38 cellular contexts compared by ENCODE assay signal in genomic region chr11:22474621-22475020, GRCh38.
"Had no signal": no experiment of that assay in that cellular context is flagged by ENCODE, and none has a peak within 500 bp of the region (broad histone marks: within the 10 kb centered on the region; RNA-seq: fewer than 3 reads in every experiment).

No MANE protein-coding gene starts in this region.

- H3K27me3 Mint-ChIP-seq: activated B cell treated with CpG ODN at 0.5 μM for 24 hours; activated CD4-positive, alpha-beta T cell treated with anti-CD3 and anti-CD28 coated beads, Interleukin-2, amount 10 ng/mL, durations not matched to agents 24 days and 14 days; central memory CD8-positive, alpha-beta T cell had no signal

- H3K27me3 ChIP-seq: adrenal gland, cardiac muscle cell had no signal

- H3K27ac Mint-ChIP-seq: activated B cell treated with CpG ODN at 0.5 μM for 24 hours; activated CD4-positive, alpha-beta memory T cell treated with anti-CD3 and anti-CD28 coated beads for 36 hours; activated CD4-positive, alpha-beta T cell treated with anti-CD3 and anti-CD28 coated beads, Interleukin-2, amount 10 ng/mL, durations not matched to agents 24 days and 14 days; activated CD8-positive, alpha-beta T cell treated with anti-CD3 and anti-CD28 coated beads for 36 hours; activated naive CD4-positive, alpha-beta T cell treated with anti-CD3 and anti-CD28 coated beads for 36 hours; activated naive CD4-positive, alpha-beta T cell treated with anti-CD3 and anti-CD28 coated beads, Interleukin-2, amount 50 U/mL, for 72 hours; activated naive CD8-positive, alpha-beta T cell treated with anti-CD3 and anti-CD28 coated beads for 36 hours; activated T-cell treated with anti-CD3 and anti-CD28 coated beads, Interleukin-2, amount 50 U/mL, for 72 hours; activated T-helper 1 cell treated with anti-CD3 and anti-CD28 coated beads, Interleukin-12 subunit alpha, Interleukin-12 subunit beta, Interleukin-2, Interleukin-4 antibody, amounts not matched to agents 30 ng/mL and 10 ng/mL and 1 ng/mL, durations not matched to agents 14 hours and 24 hours and 36 hours; activated T-helper 17 cell treated with anti-CD3 and anti-CD28 coated beads, Interleukin-2, amount 50 U/mL, for 72 hours; brain; T-helper 1 cell treated with Interleukin-12 subunit alpha and Interleukin-12 subunit beta and Interleukin-4 antibody, amounts not matched to agents 30 μg/mL and 1 μg/mL, for 36 hours; T-helper 2 cell treated with Interferon-gamma antibody and Interleukin-4, amounts not matched to agents 5 μg/mL and 100 μg/mL, for 36 hours had no signal

- H3K4me3 ChIP-seq: adrenal gland, cardiac muscle cell had no signal

- ATAC-seq: activated CD8-positive, alpha-beta T cell treated with anti-CD3 and anti-CD28 coated beads for 36 hours; activated naive CD4-positive, alpha-beta T cell treated with anti-CD3 and anti-CD28 coated beads, Interleukin-2, amount 50 U/mL, for 72 hours; activated T-cell treated with anti-CD3 and anti-CD28 coated beads, Interleukin-2, amount 50 U/mL, for 4 hours; activated T-cell treated with anti-CD3 and anti-CD28 coated beads, Interleukin-2, amount 50 U/mL, for 72 hours; activated T-helper 17 cell treated with anti-CD3 and anti-CD28 coated beads, Interleukin-2, amount 50 U/mL, for 72 hours had no signal

- H3K36me3 ChIP-seq: adrenal gland, cardiac muscle cell had no signal

- H3K27ac ChIP-seq: adrenal gland, cardiac muscle cell, VCaP had no signal

- H3K4me1 Mint-ChIP-seq: activated B cell treated with CpG ODN at 0.5 μM for 24 hours; activated CD4-positive, alpha-beta T cell treated with anti-CD3 and anti-CD28 coated beads, Interleukin-2, amount 10 ng/mL, durations not matched to agents 24 days and 14 days; activated naive CD8-positive, alpha-beta T cell treated with anti-CD3 and anti-CD28 coated beads for 36 hours; activated T-helper 17 cell treated with anti-CD3 and anti-CD28 coated beads, Interleukin-2, amount 50 U/mL, for 72 hours; brain; central memory CD8-positive, alpha-beta T cell had no signal

- H3K9me3 ChIP-seq: adrenal gland had no signal

- H3K4me1 ChIP-seq: adrenal gland had no signal

- H3K9me3 Mint-ChIP-seq: activated B cell treated with CpG ODN at 0.5 μM for 24 hours; activated CD4-positive, alpha-beta memory T cell treated with anti-CD3 and anti-CD28 coated beads for 36 hours; activated CD4-positive, alpha-beta T cell treated with anti-CD3 and anti-CD28 coated beads, Interleukin-2, amount 10 ng/mL, durations not matched to agents 24 days and 14 days; activated CD8-positive, alpha-beta T cell treated with anti-CD3 and anti-CD28 coated beads for 36 hours; activated naive CD4-positive, alpha-beta T cell treated with anti-CD3 and anti-CD28 coated beads for 36 hours; activated naive CD4-positive, alpha-beta T cell treated with anti-CD3 and anti-CD28 coated beads, Interleukin-2, amount 50 U/mL, for 72 hours; activated naive CD8-positive, alpha-beta T cell treated with anti-CD3 and anti-CD28 coated beads for 36 hours; activated T-cell treated with anti-CD3 and anti-CD28 coated beads, Interleukin-2, amount 50 U/mL, for 72 hours; activated T-helper 1 cell treated with anti-CD3 and anti-CD28 coated beads, Interleukin-12 subunit alpha, Interleukin-12 subunit beta, Interleukin-2, Interleukin-4 antibody, amounts not matched to agents 30 ng/mL and 10 ng/mL and 1 ng/mL, durations not matched to agents 14 hours and 24 hours and 36 hours; activated T-helper 17 cell treated with anti-CD3 and anti-CD28 coated beads, Interleukin-2, amount 50 U/mL, for 72 hours; brain; central memory CD8-positive, alpha-beta T cell; T-helper 1 cell treated with Interleukin-12 subunit alpha and Interleukin-12 subunit beta and Interleukin-4 antibody, amounts not matched to agents 30 μg/mL and 1 μg/mL, for 36 hours; T-helper 2 cell treated with Interferon-gamma antibody and Interleukin-4, amounts not matched to agents 5 μg/mL and 100 μg/mL, for 36 hours had no signal

- H3K36me3 Mint-ChIP-seq: activated CD4-positive, alpha-beta memory T cell treated with anti-CD3 and anti-CD28 coated beads for 36 hours; activated naive CD4-positive, alpha-beta T cell treated with anti-CD3 and anti-CD28 coated beads, Interleukin-2, amount 50 U/mL, for 72 hours; activated naive CD8-positive, alpha-beta T cell treated with anti-CD3 and anti-CD28 coated beads for 36 hours; brain had no signal

- H3K4me3 Mint-ChIP-seq: activated B cell treated with CpG ODN at 0.5 μM for 24 hours; activated CD4-positive, alpha-beta memory T cell treated with anti-CD3 and anti-CD28 coated beads for 36 hours; activated CD4-positive, alpha-beta T cell treated with anti-CD3 and anti-CD28 coated beads, Interleukin-2, amount 10 ng/mL, durations not matched to agents 24 days and 14 days; activated CD8-positive, alpha-beta T cell treated with anti-CD3 and anti-CD28 coated beads for 36 hours; activated naive CD4-positive, alpha-beta T cell treated with anti-CD3 and anti-CD28 coated beads for 36 hours; activated naive CD8-positive, alpha-beta T cell treated with anti-CD3 and anti-CD28 coated beads for 36 hours; activated T-cell treated with anti-CD3 and anti-CD28 coated beads, Interleukin-2, amount 50 U/mL, for 4 hours; activated T-cell treated with anti-CD3 and anti-CD28 coated beads, Interleukin-2, amount 50 U/mL, for 72 hours; activated T-helper 1 cell treated with anti-CD3 and anti-CD28 coated beads, Interleukin-12 subunit alpha, Interleukin-12 subunit beta, Interleukin-2, Interleukin-4 antibody, amounts not matched to agents 30 ng/mL and 10 ng/mL and 1 ng/mL, durations not matched to agents 14 hours and 24 hours and 36 hours; activated T-helper 17 cell treated with anti-CD3 and anti-CD28 coated beads, Interleukin-2, amount 50 U/mL, for 72 hours; brain; central memory CD8-positive, alpha-beta T cell; T-helper 1 cell treated with Interleukin-12 subunit alpha and Interleukin-12 subunit beta and Interleukin-4 antibody, amounts not matched to agents 30 μg/mL and 1 μg/mL, for 36 hours; T-helper 2 cell treated with Interferon-gamma antibody and Interleukin-4, amounts not matched to agents 5 μg/mL and 100 μg/mL, for 36 hours had no signal

- DNase-seq: activated B cell treated with CpG ODN at 0.5 μM for 24 hours; activated CD4-positive, alpha-beta memory T cell treated with anti-CD3 and anti-CD28 coated beads for 36 hours; activated CD4-positive, alpha-beta T cell treated with anti-CD3 and anti-CD28 coated beads for 4 hours; activated CD4-positive, alpha-beta T cell treated with anti-CD3 and anti-CD28 coated beads, Interleukin-2, amount 10 ng/mL, durations not matched to agents 24 days and 14 days; activated CD4-positive, alpha-beta T cell treated with anti-CD3 and anti-CD28 coated beads, Interleukin-2, amount 50 U/mL, for 1 hour; activated CD4-positive, alpha-beta T cell treated with anti-CD3 and anti-CD28 coated beads, Interleukin-2, amount 50 U/mL, for 4 hours; activated CD4-positive, CD25-positive, alpha-beta regulatory T cell treated with anti-CD3 and anti-CD28 coated beads, Interleukin-2, amount 50 U/mL, for 72 hours; activated CD8-positive, alpha-beta memory T cell treated with anti-CD3 and anti-CD28 coated beads, Interleukin-2, amount 50 U/mL, for 4 hours; activated CD8-positive, alpha-beta T cell treated with anti-CD3 and anti-CD28 coated beads for 36 hours; activated effector memory CD4-positive, alpha-beta T cell treated with anti-CD3 and anti-CD28 coated beads, Interleukin-2, amount 50 U/mL, for 16 hours; activated gamma-delta T cell treated with Interleukin-2 at 50 U/mL for 16 hours; activated naive CD4-positive, alpha-beta T cell; activated naive CD4-positive, alpha-beta T cell treated with anti-CD3 and anti-CD28 coated beads for 36 hours; activated naive CD4-positive, alpha-beta T cell treated with anti-CD3 and anti-CD28 coated beads, Interleukin-2, amount 50 U/mL, for 16 hours; activated naive CD8-positive, alpha-beta T cell treated with anti-CD3 and anti-CD28 coated beads for 36 hours; activated T-cell treated with anti-CD3 and anti-CD28 coated beads for 4 hours; activated T-cell treated with anti-CD3 and anti-CD28 coated beads, Interleukin-2, amount 50 U/mL, for 1 hour; activated T-cell treated with anti-CD3 and anti-CD28 coated beads, Interleukin-2, amount 50 U/mL, for 4 hours; activated T-cell treated with anti-CD3 and anti-CD28 coated beads, Interleukin-2, amount 50 U/mL, for 72 hours; adrenal gland; amniotic stem cell; aorta; caudate nucleus; cerebellar nuclear complex; T-helper 1 cell; T-helper 2 cell; T-helper 9 cell had no signal

- FAIRE-seq: bronchial epithelial cell, TTC549 had no signal
